8 cellular contexts compared by ENCODE assay signal in the genomic region with DNA sequence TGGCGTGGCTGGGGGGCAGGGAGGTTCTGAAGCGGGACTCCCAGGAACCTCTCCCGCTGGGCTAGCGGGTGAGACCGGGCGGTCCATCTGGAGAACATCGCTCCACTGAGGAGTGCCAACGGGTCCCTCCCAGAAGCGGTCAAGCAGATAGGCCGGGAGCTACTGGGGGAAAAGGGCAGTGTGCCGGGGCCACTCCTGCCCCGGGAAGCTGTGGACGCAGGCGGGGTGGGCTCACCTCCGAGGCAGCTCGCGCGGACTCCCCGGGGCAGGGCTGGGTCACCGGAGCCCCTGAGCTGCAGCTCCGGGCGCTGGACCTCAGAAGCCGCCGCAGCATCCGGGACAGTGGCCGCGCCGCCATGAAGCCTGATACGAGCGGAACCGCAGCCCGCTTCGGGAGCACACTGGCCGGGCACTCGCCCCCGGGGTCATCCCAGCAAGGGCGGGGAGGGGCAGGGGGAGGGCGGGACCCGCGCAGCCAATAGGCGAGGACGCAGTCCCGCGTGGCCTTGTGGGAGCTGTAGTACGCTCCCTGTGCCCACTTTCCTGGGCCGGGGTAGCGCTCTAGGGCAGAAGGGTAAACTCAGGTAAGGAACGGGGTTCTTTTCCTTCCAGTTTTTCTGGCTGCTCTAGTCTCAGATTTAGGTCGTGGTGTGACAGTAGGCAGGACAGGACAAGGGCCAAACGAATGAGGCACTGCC. TPM values are rescaled to one million over a fixed set of nuclear protein-coding genes. Genes with fewer than 3 reads are reported as not detected.
A peak's percentile ranks its signal among the peaks of the same experiment; 100 is the strongest.
DNase-seq lines count a peak whose midpoint lies in the region; ATAC-seq and TF ChIP-seq lines count a peak whose summit lies in the region.

A gene (minus strand): TSS at position 403 of the 698 bp plus-strand sequence. CDS start 45 bp downstream, at position 358.

- DNase-seq in H4 (ENCODE audit: low spot score) (peak; percentile 54), NCI-H82 (lab: John Stamatoyannopoulos, UW) (peak; percentile 87), globus pallidus (ENCODE audit: low spot score) (peak; percentile 88)

- H3K4me3 Mint-ChIP-seq in activated naive CD8-positive, alpha-beta T cell = peak within 1 kb of the TSS; percentile 94
- peak within 1 kb of the TSS; percentile 86 to 96 (median 91) for H3K4me3 Mint-ChIP-seq in nephron

- H3K4me3 ChIP-seq in subcutaneous abdominal adipose tissue (ENCODE audit: low read depth in 1 of 5, low read length in 5 of 5) = peak within 1 kb of the TSS; percentile 75 to 91 (median 82)

- peak within 1 kb of the TSS; percentile 86 for H3K27ac Mint-ChIP-seq in activated naive CD8-positive, alpha-beta T cell
- no peak within 1 kb of the TSS for H3K27ac Mint-ChIP-seq in nephron

- peaks cover 24% of the 10 kb centered on the region for H3K4me1 Mint-ChIP-seq in activated naive CD8-positive, alpha-beta T cell (ENCODE audit: low read depth)
- peaks cover 30% of the 10 kb centered on the region for H3K4me1 Mint-ChIP-seq in nephron

- H3K36me3 ChIP-seq in subcutaneous abdominal adipose tissue (ENCODE audit: control insufficient read depth in 5 of 5, insufficient read depth in 5 of 5, low read length in 5 of 5) = no peaks in the 10 kb centered on the region

- no peaks in the 10 kb centered on the region for H3K9me3 Mint-ChIP-seq in activated naive CD8-positive, alpha-beta T cell (ENCODE audit: low read depth)
- H3K9me3 Mint-ChIP-seq in nephron = no peaks in the 10 kb centered on the region

- H3K36me3 Mint-ChIP-seq in activated naive CD8-positive, alpha-beta T cell = no peaks in the 10 kb centered on the region
- H3K36me3 Mint-ChIP-seq in nephron (ENCODE audit: low read depth) = peaks cover 4% of the 10 kb centered on the region

- no peak for ATAC-seq in GM19463 (IDR thresholded peaks at IDR 0.05; ENCODE audit: unreplicated experiment)
- ATAC-seq in HG03571 (IDR thresholded peaks at IDR 0.05; ENCODE audit: unreplicated experiment) = no peak

- peak within 1 kb of the TSS; percentile 84 to 95 (median 87) for H3K9ac ChIP-seq in subcutaneous abdominal adipose tissue (ENCODE audit: low read length in 5 of 5)

- peak within 1 kb of the TSS; percentile 87 for H3K27ac ChIP-seq in subcutaneous abdominal adipose tissue (ENCODE audit: low read depth, low read length)

- peaks cover 5 to 72% (median 61%) of the 10 kb centered on the region in 5 donors for H3K4me1 ChIP-seq in subcutaneous abdominal adipose tissue (ENCODE audit: control insufficient read depth in 5 of 5, insufficient read depth in 5 of 5, low read length in 5 of 5)

- no peaks in the 10 kb centered on the region for H3K27me3 ChIP-seq in subcutaneous abdominal adipose tissue (ENCODE audit: control insufficient read depth in 5 of 5, insufficient read depth in 4 of 5, low read length in 5 of 5)

- no peaks in the 10 kb centered on the region for H3K9me3 ChIP-seq in subcutaneous abdominal adipose tissue (ENCODE audit: control insufficient read depth in 5 of 5, low read length in 5 of 5)

- TF ChIP-seq CTCF in nephron (IDR thresholded peaks at IDR 0.05; ENCODE audit: unreplicated experiment in 3 of 3) = no peak

- no peaks in the 10 kb centered on the region for H3K27me3 Mint-ChIP-seq in activated naive CD8-positive, alpha-beta T cell
- peaks cover 6% of the 10 kb centered on the region for H3K27me3 Mint-ChIP-seq in nephron (ENCODE audit: low read depth)

RNA-seq across cellular contexts. Expression of the gene that starts here (rescaled TPM):
- 7.8 and 8.3 TPM in 2 replicates for total RNA-seq in H4 (2014; rRNA removed; shearing (Covaris generic))
